Comparison of ENCODE assay signal across 34 cellular contexts in the genomic region with DNA sequence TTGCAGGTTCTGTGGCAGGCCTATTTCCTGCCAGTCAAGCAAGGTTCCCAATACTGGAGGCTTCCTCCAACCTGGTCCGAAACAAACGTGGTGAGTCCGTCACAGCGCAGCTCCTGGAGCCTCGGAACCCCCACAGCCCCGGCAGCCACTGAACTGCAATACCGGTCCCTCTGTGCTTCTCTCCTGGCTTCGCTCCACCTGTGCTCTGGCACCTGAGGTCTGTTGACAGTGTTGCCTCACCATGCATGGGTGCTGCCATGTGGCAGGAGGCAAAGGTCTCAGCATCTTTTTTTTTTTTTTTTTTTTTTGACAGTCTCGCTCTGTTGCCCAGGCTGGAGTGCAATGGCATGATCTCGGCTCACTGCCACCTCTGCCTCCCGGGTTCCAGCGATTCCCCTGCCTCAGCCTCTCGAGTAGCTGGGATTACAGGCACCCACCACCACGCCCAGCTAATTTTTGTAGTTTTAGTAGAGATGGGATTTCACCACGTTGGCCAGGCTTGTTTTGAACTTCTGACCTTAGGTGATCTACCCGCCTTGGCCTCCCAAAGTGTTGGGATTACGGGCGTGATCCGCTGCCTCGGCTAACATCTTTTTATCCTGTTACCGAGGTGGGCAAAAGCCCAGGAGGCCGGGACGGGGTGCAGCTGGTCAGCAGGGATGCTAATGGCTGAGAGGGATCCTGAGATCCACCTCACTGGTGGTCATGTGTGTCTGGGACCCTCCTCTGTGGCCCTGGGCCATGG. TPM values are rescaled to one million over a fixed set of nuclear protein-coding genes. Genes with fewer than 3 reads are reported as not detected.
DNase-seq lines count a peak whose midpoint lies in the region; ATAC-seq and TF ChIP-seq lines count a peak whose summit lies in the region.
"Had no signal": no experiment of that assay in that cellular context is flagged by ENCODE, and none has a peak within 500 bp of the region (broad histone marks: within the 10 kb centered on the region; RNA-seq: fewer than 3 reads in every experiment).

No MANE protein-coding gene starts in this region.

- no peaks in the 10 kb centered on the region for H3K9me2 ChIP-seq in SK-N-SH

- peak; percentile 12 for DNase-seq in SK-N-SH
- peak; percentile 88 to 97 (median 94) for DNase-seq in right lobe of liver
- peak; percentile 23 for DNase-seq in spleen
- no peak for DNase-seq in HCEC 1CT
- no peak for DNase-seq in activated naive CD4-positive, alpha-beta T cell treated with anti-CD3 and anti-CD28 coated beads, Interleukin-2, amount 50 U/mL, for 72 hours (ENCODE audit: low spot score in 2 of 2)
- no peak for DNase-seq in NCI-H1092 treated with DMSO at 0.1 percent for 48 hours (lab: John Stamatoyannopoulos, UW)
- DNase-seq: activated CD4-positive, alpha-beta memory T cell treated with anti-CD3 and anti-CD28 coated beads, Interleukin-2, amount 10 ng/mL, durations not matched to agents 7 days and 5 days; activated CD4-positive, CD25-positive, alpha-beta regulatory T cell treated with anti-CD3 and anti-CD28 coated beads, Interleukin-2, amount 50 U/mL, for 72 hours; activated CD8-positive, alpha-beta memory T cell treated with anti-CD3 and anti-CD28 coated beads, Interleukin-2, amount 50 U/mL, for 48 hours; activated naive CD8-positive, alpha-beta T cell treated with anti-CD3 and anti-CD28 coated beads for 36 hours; caudate nucleus; natural killer cell; NCI-H2081; NK-92 treated with Interleukin-12 subunit alpha and Interleukin-12 subunit beta, amount 100 ng/mL, for 24 hours; occipital lobe; SJCRH30; stimulated activated CD4-positive, alpha-beta T cell treated with anti-CD3 and anti-CD28 coated beads, Interleukin-12 subunit alpha, Interleukin-12 subunit beta, amount 100 ng/mL, for 4 hours; stimulated activated CD4-positive, alpha-beta T cell treated with anti-CD3 and anti-CD28 coated beads, Interleukin-4, amount 100 ng/mL, for 24 hours had no signal

- H3K4me2 ChIP-seq in SK-N-SH, result no peak overlapping the region
- H3K4me2 ChIP-seq: A549 had no signal

- no peak for TF ChIP-seq EP300 in SK-N-SH (IDR thresholded peaks at IDR 0.05; ENCODE audit: borderline replicate concordance in 1 of 2, low read depth in 1 of 2, low read length in 1 of 2)

- no peak overlapping the region for H3K9ac ChIP-seq in SK-N-SH

- POLR2A ChIA-PET in SK-N-SH (lab: Yijun Ruan, JAX), result interaction anchor here (0.9 kb wide), 1 partner anchor 104 kb away, joined by 3 read pairs; no protein-coding TSS in a partner anchor

- H3K4me3 Mint-ChIP-seq in brain, result no peak overlapping the region
- H3K4me3 Mint-ChIP-seq: activated CD4-positive, alpha-beta memory T cell treated with anti-CD3 and anti-CD28 coated beads, Interleukin-2, amount 10 ng/mL, durations not matched to agents 7 days and 5 days; activated naive CD8-positive, alpha-beta T cell treated with anti-CD3 and anti-CD28 coated beads for 36 hours; activated T-helper 17 cell treated with anti-CD3 and anti-CD28 coated beads, Interleukin-2, amount 50 U/mL, for 72 hours; natural killer cell; stimulated activated effector memory CD8-positive, alpha-beta T cell treated with anti-CD3 and anti-CD28 coated beads, Interleukin-12 subunit alpha, Interleukin-12 subunit beta, amount 100 ng/mL, for 72 hours; type B pancreatic cell had no signal

- H3K9me3 Mint-ChIP-seq in brain, result peaks cover 0 to 9% (median 0%) of the 10 kb centered on the region in 5 experiments
- H3K9me3 Mint-ChIP-seq in activated naive CD4-positive, alpha-beta T cell treated with anti-CD3 and anti-CD28 coated beads, Interleukin-2, amount 50 U/mL, for 72 hours, result no peaks in the 10 kb centered on the region
- H3K9me3 Mint-ChIP-seq: activated CD4-positive, alpha-beta memory T cell treated with anti-CD3 and anti-CD28 coated beads, Interleukin-2, amount 10 ng/mL, durations not matched to agents 7 days and 5 days; activated naive CD8-positive, alpha-beta T cell treated with anti-CD3 and anti-CD28 coated beads for 36 hours; activated T-helper 17 cell treated with anti-CD3 and anti-CD28 coated beads, Interleukin-2, amount 50 U/mL, for 72 hours; natural killer cell; stimulated activated effector memory CD8-positive, alpha-beta T cell treated with anti-CD3 and anti-CD28 coated beads, Interleukin-12 subunit alpha, Interleukin-12 subunit beta, amount 100 ng/mL, for 72 hours; type B pancreatic cell had no signal

- H3K36me3 ChIP-seq in SK-N-SH (replicated peaks in 1 of 2; ENCODE audit: control insufficient read depth in 1 of 2, insufficient read depth in 2 of 2, low read length in 1 of 2), result no peaks in the 10 kb centered on the region
- H3K36me3 ChIP-seq in right lobe of liver, result no peaks in the 10 kb centered on the region
- H3K36me3 ChIP-seq in spleen, result no peaks in the 10 kb centered on the region
- H3K36me3 ChIP-seq: ascending aorta, HAP-1, heart right ventricle, Peyer's patch, SJCRH30 had no signal

- CTCF ChIA-PET in SK-N-SH (lab: Yijun Ruan, JAX), result interaction anchor here (1.1 to 1.3 kb wide), 2 partner anchors 128 to 221 kb away, joined by 3 read pairs; no protein-coding TSS in a partner anchor

- no peaks in the 10 kb centered on the region for H3F3A ChIP-seq in SK-N-SH (replicated peaks; ENCODE audit: insufficient read depth)

- TF ChIP-seq POLR2A in right lobe of liver (IDR thresholded peaks at IDR 0.05) (peak; percentile 77), spleen (IDR thresholded peaks at IDR 0.05) (no peak)

- intact Hi-C loops in right lobe of liver (cut with DNase I), result loop anchor here in 1 of 2 donors (2.0 kb wide), 1 partner anchor 37 kb away; no protein-coding TSS in a partner anchor
- intact Hi-C loops in spleen (cut with DNase I; ENCODE audit: low total_unique reads), result no loop called here

- WGBS in SK-N-SH (ENCODE audit: low lambda C conversion rate), result 70% methylated on average over 17 of the region's 23 CpGs
- whole genome bisulfite sequencing in right lobe of liver (ENCODE audit: insufficient coverage, low coverage, low lambda C conversion rate, missing lambda C conversion rate), result 26% methylated on average over 19 of the region's 23 CpGs
- 85 to 94% (median 91%) methylated on average over 16 to 23 of the region's 23 CpGs for WGBS in spleen, 5 donors

- H2AFZ ChIP-seq in SK-N-SH (ENCODE audit: low read depth), result no peak overlapping the region

- H4K20me1 ChIP-seq in SK-N-SH (ENCODE audit: insufficient read depth), result no peaks in the 10 kb centered on the region

- H3K27me3 Mint-ChIP-seq in brain, result peaks cover 8% of the 10 kb centered on the region
- H3K27me3 Mint-ChIP-seq: activated CD4-positive, alpha-beta memory T cell treated with anti-CD3 and anti-CD28 coated beads, Interleukin-2, amount 10 ng/mL, durations not matched to agents 7 days and 5 days; activated naive CD8-positive, alpha-beta T cell treated with anti-CD3 and anti-CD28 coated beads for 36 hours; activated T-helper 17 cell treated with anti-CD3 and anti-CD28 coated beads, Interleukin-2, amount 50 U/mL, for 72 hours had no signal

- H3K4me1 Mint-ChIP-seq in brain, result peaks cover 52% of the 10 kb centered on the region
- H3K4me1 Mint-ChIP-seq: activated CD4-positive, alpha-beta memory T cell treated with anti-CD3 and anti-CD28 coated beads, Interleukin-2, amount 10 ng/mL, durations not matched to agents 7 days and 5 days; activated naive CD8-positive, alpha-beta T cell treated with anti-CD3 and anti-CD28 coated beads for 36 hours; activated T-helper 17 cell treated with anti-CD3 and anti-CD28 coated beads, Interleukin-2, amount 50 U/mL, for 72 hours; natural killer cell; stimulated activated effector memory CD8-positive, alpha-beta T cell treated with anti-CD3 and anti-CD28 coated beads, Interleukin-12 subunit alpha, Interleukin-12 subunit beta, amount 100 ng/mL, for 72 hours had no signal

- peak overlapping the region in 4 of 5 experiments; percentile 3 to 53 (median 45) for H3K27ac Mint-ChIP-seq in brain
- no peak overlapping the region for H3K27ac Mint-ChIP-seq in activated naive CD4-positive, alpha-beta T cell treated with anti-CD3 and anti-CD28 coated beads, Interleukin-2, amount 50 U/mL, for 72 hours
- H3K27ac Mint-ChIP-seq: activated CD4-positive, alpha-beta memory T cell treated with anti-CD3 and anti-CD28 coated beads, Interleukin-2, amount 10 ng/mL, durations not matched to agents 7 days and 5 days; activated naive CD8-positive, alpha-beta T cell treated with anti-CD3 and anti-CD28 coated beads for 36 hours; activated T-helper 17 cell treated with anti-CD3 and anti-CD28 coated beads, Interleukin-2, amount 50 U/mL, for 72 hours; natural killer cell; stimulated activated effector memory CD8-positive, alpha-beta T cell treated with anti-CD3 and anti-CD28 coated beads, Interleukin-12 subunit alpha, Interleukin-12 subunit beta, amount 100 ng/mL, for 72 hours; type B pancreatic cell had no signal

- H3K4me1 ChIP-seq in SK-N-SH (ENCODE audit: control insufficient read depth in 1 of 2, insufficient read depth in 2 of 2, low read depth in 1 of 2, low read length in 1 of 2) (peaks cover 0 to 3% of the 10 kb centered on the region in 2 experiments; a peak in 1 of 4 replicates), right lobe of liver (peaks cover 0 to 85% (median 29%) of the 10 kb centered on the region in 4 donors), spleen (peaks cover 0 to 34% (median 17%) of the 10 kb centered on the region in 6 donors)
- H3K4me1 ChIP-seq: ascending aorta, HAP-1, SJCRH30 had no signal

- H3K4me3 ChIP-seq in SK-N-SH (ENCODE audit: low read depth in 2 of 2, low read length in 1 of 2) (no peak overlapping the region), right lobe of liver (peak overlapping the region in 1 of 3 donors; percentile 29), spleen (no peak overlapping the region)
- H3K4me3 ChIP-seq: A549, ascending aorta, HAP-1, heart right ventricle, Peyer's patch, SJCRH30 had no signal

- no peaks in the 10 kb centered on the region for H3K79me2 ChIP-seq in SK-N-SH (ENCODE audit: insufficient read depth)

- H3K36me3 Mint-ChIP-seq in brain, result no peaks in the 10 kb centered on the region
- H3K36me3 Mint-ChIP-seq in activated naive CD4-positive, alpha-beta T cell treated with anti-CD3 and anti-CD28 coated beads, Interleukin-2, amount 50 U/mL, for 72 hours, result no peaks in the 10 kb centered on the region
- H3K36me3 Mint-ChIP-seq: activated naive CD8-positive, alpha-beta T cell treated with anti-CD3 and anti-CD28 coated beads for 36 hours; natural killer cell; stimulated activated effector memory CD8-positive, alpha-beta T cell treated with anti-CD3 and anti-CD28 coated beads, Interleukin-12 subunit alpha, Interleukin-12 subunit beta, amount 100 ng/mL, for 72 hours; type B pancreatic cell had no signal

- H3K27ac ChIP-seq in SK-N-SH (ENCODE audit: low read depth in 2 of 2, low read length in 1 of 2) (no peak overlapping the region), right lobe of liver (peak overlapping the region; percentile 89 to 100 (median 100)), spleen (peak overlapping the region in 1 of 8 donors; percentile 27)
- H3K27ac ChIP-seq: A549, ascending aorta, heart right ventricle, Peyer's patch, SJCRH30 had no signal

- ATAC-seq in SK-N-SH treated with all-trans-retinoic acid at 6 μM for 48 hours, result no peak
- peak; percentile 45 to 65 (median 51) for ATAC-seq in right lobe of liver
- ATAC-seq in activated naive CD4-positive, alpha-beta T cell treated with anti-CD3 and anti-CD28 coated beads, Interleukin-2, amount 50 U/mL, for 72 hours, result no peak
- ATAC-seq: A549; activated T-helper 17 cell treated with anti-CD3 and anti-CD28 coated beads, Interleukin-2, amount 50 U/mL, for 72 hours; natural killer cell; stimulated activated effector memory CD8-positive, alpha-beta T cell treated with anti-CD3 and anti-CD28 coated beads, Interleukin-12 subunit alpha, Interleukin-12 subunit beta, amount 100 ng/mL, for 72 hours had no signal

- H3K27me3 ChIP-seq in SK-N-SH (ENCODE audit: insufficient read depth) (0 out of 2 replicates have a peak, but pooled peaks cover 11% of the 10 kb centered on the region), right lobe of liver (no peaks in the 10 kb centered on the region), spleen (replicated peaks in 1 of 7) (peaks cover 0 to under 1% (median 0%) of the 10 kb centered on the region in 7 donors)
- H3K27me3 ChIP-seq: ascending aorta, heart right ventricle, Peyer's patch had no signal

- TF ChIP-seq RAD21 in SK-N-SH (IDR thresholded peaks at IDR 0.05; ENCODE audit: low read length), result no peak

- no peaks in the 10 kb centered on the region for H3K9me3 ChIP-seq in SK-N-SH
- no peaks in the 10 kb centered on the region for H3K9me3 ChIP-seq in right lobe of liver
- H3K9me3 ChIP-seq in spleen, result no peaks in the 10 kb centered on the region
- H3K9me3 ChIP-seq: A549, ascending aorta, HAP-1, heart right ventricle, Peyer's patch, SJCRH30 had no signal

- TF ChIP-seq CTCF in SK-N-SH (IDR thresholded peaks at IDR 0.05) (no peak), brain (conservative IDR thresholded peaks at IDR 0.05) (no peak), right lobe of liver (IDR thresholded peaks at IDR 0.05) (no peak), spleen (IDR thresholded peaks at IDR 0.05 in 8 of 11, conservative IDR thresholded peaks at IDR 0.05 in 3 of 11) (no peak)

RNA-seq across cellular contexts. Expression of a gene that starts 57.1 kb away (rescaled TPM):
- polyA plus RNA-seq in SK-N-SH (2012; rRNA removed) (not detected in 2 replicates), brain (ENCODE audit: insufficient read depth, low read depth, low replicate concordance) (not detected), spleen (not detected)
- polyA plus RNA-seq in SK-N-SH (2012; cell fraction: cytosol; rRNA removed), result not detected in 2 replicates
- polyA plus RNA-seq in SK-N-SH (2012; cell fraction: nucleus; rRNA removed), result not detected in 2 replicates
- total RNA-seq in right lobe of liver (10 to 100 TPM in 4 of 6 experiments, not detected in 2; 17.4 to 91.1 (median 42.6) TPM), spleen (100 to 1,000 TPM in 4 of 7 donors, not detected in 3; 223 to 404 (median 271) TPM)
- total RNA-seq in activated naive CD4-positive, alpha-beta T cell treated with anti-CD3 and anti-CD28 coated beads, Interleukin-2, amount 50 U/mL, for 72 hours, result 10 to 100 TPM; 32.1 to 61.4 TPM
- total RNA-seq: ascending aorta, fibroblast of villous mesenchyme, M059J, NCI-H460, occipital lobe, Peyer's patch, renal cortical epithelial cell, SJCRH30, subcutaneous adipose tissue had no signal
- polyA plus RNA-seq: A549, esophagus, heart right ventricle had no signal

Comparison
In these comparisons a context has a peak if more than half of its experiments do, and no peak if none do; other contexts are left out.
1. DNase-seq: peak in SK-N-SH (single experiment), right lobe of liver (3 of 3) and spleen (single experiment); none in HCEC 1CT (single experiment), activated naive CD4-positive, alpha-beta T cell treated with anti-CD3 and anti-CD28 coated beads, Interleukin-2, amount 50 U/mL, for 72 hours (0 of 2) and NCI-H1092 treated with DMSO at 0.1 percent for 48 hours (single experiment).
2. H3K27ac ChIP-seq: peak in right lobe of liver (3 of 3); none in SK-N-SH (0 of 2).
3. ATAC-seq: peak in right lobe of liver (4 of 4); none in SK-N-SH treated with all-trans-retinoic acid at 6 μM for 48 hours (single experiment) and activated naive CD4-positive, alpha-beta T cell treated with anti-CD3 and anti-CD28 coated beads, Interleukin-2, amount 50 U/mL, for 72 hours (0 of 2).
4. H3K27ac Mint-ChIP-seq: peak in brain (4 of 5); none in activated naive CD4-positive, alpha-beta T cell treated with anti-CD3 and anti-CD28 coated beads, Interleukin-2, amount 50 U/mL, for 72 hours (0 of 2).